8 cellular contexts compared by ENCODE assay signal in genomic region chr17:48892940-48893645, GRCh38. TPM values are rescaled to one million over a fixed set of nuclear protein-coding genes. Genes with fewer than 3 reads are reported as not detected.
DNase-seq lines count a peak whose midpoint lies in the region; ATAC-seq and TF ChIP-seq lines count a peak whose summit lies in the region.

No MANE protein-coding gene starts in this region.

- peaks cover 12% of the 10 kb centered on the region for H3K4me1 ChIP-seq in OCI-LY3 (ENCODE audit: low read length)
- peaks cover 14% of the 10 kb centered on the region for H3K4me1 ChIP-seq in osteoblast (ENCODE audit: insufficient read depth, low read length)

- H2AFZ ChIP-seq in OCI-LY3 (ENCODE audit: low read depth, low read length), result no peak overlapping the region; the same call in 1 of the 2 replicates
- H2AFZ ChIP-seq in osteoblast (ENCODE audit: low read length), result peak overlapping the region; percentile 90

- no peak for DNase-seq in endothelial cell (ENCODE audit: low spot score)
- peak; percentile 49 for DNase-seq in osteoblast (ENCODE audit: insufficient read length, low spot score, missing footprints)
- no peak for DNase-seq in T-helper 9 cell
- no peak for DNase-seq in dedifferentiated amniotic fluid mesenchymal stem cell (ENCODE audit: extremely low spot score)

- H3K9me3 Mint-ChIP-seq in endothelial cell (ENCODE audit: unreplicated experiment), result no peaks in the 10 kb centered on the region

- TF ChIP-seq CTCF in OCI-LY3 (IDR thresholded peaks at IDR 0.05; ENCODE audit: low read depth, low read length) (no peak), endothelial cell (IDR thresholded peaks at IDR 0.05; ENCODE audit: unreplicated experiment) (no peak), osteoblast (IDR thresholded peaks at IDR 0.05; ENCODE audit: extremely low read depth, low read depth, low read length) (no peak)

- H3K79me2 ChIP-seq in OCI-LY3 (ENCODE audit: low read length) (peaks cover 35% of the 10 kb centered on the region), osteoblast (ENCODE audit: insufficient read depth, low read length) (peaks cover 25% of the 10 kb centered on the region)

- no peaks in the 10 kb centered on the region for H3K36me3 Mint-ChIP-seq in endothelial cell (ENCODE audit: low read depth, unreplicated experiment)

- H4K20me1 ChIP-seq in OCI-LY3 (ENCODE audit: insufficient read depth, low read length) (no peaks in the 10 kb centered on the region), osteoblast (ENCODE audit: insufficient read depth, low read length) (no peaks in the 10 kb centered on the region)

- peak overlapping the region; percentile 91 for H3K4me3 Mint-ChIP-seq in endothelial cell (ENCODE audit: unreplicated experiment)

- H3K4me2 ChIP-seq in OCI-LY3 (ENCODE audit: low read length) (peak overlapping the region; percentile 89), osteoblast (ENCODE audit: insufficient read depth, low read length) (peak overlapping the region; percentile 96)

- H3K4me3 ChIP-seq in OCI-LY3 (ENCODE audit: low read length) (peak overlapping the region; percentile 96), osteoblast (ENCODE audit: insufficient read depth, low read length) (peak overlapping the region; percentile 91)

- TF ChIP-seq POLR2A in GM18505 (IDR thresholded peaks at IDR 0.05; ENCODE audit: borderline replicate concordance, extremely low read depth, insufficient read depth, insufficient read length), result no peak

- H3K36me3 ChIP-seq in OCI-LY3 (replicated peaks; ENCODE audit: low read depth, low read length) (peaks cover 21% of the 10 kb centered on the region), osteoblast (ENCODE audit: insufficient read depth, low read length) (peaks cover 23% of the 10 kb centered on the region)

- H3K9me3 ChIP-seq in OCI-LY3 (ENCODE audit: insufficient read depth, low read length) (no peaks in the 10 kb centered on the region), osteoblast (ENCODE audit: low read depth, low read length) (no peaks in the 10 kb centered on the region)

- peaks cover 9% of the 10 kb centered on the region for H3K27me3 Mint-ChIP-seq in endothelial cell (ENCODE audit: unreplicated experiment)

- H3K27me3 ChIP-seq in OCI-LY3 (ENCODE audit: low read depth, low read length), result no peaks in the 10 kb centered on the region
- no peaks in the 10 kb centered on the region for H3K27me3 ChIP-seq in osteoblast (ENCODE audit: insufficient read depth, low read length)

- ATAC-seq in GM18505 (IDR thresholded peaks at IDR 0.05; ENCODE audit: unreplicated experiment), result peak; percentile 8
- ATAC-seq in GM18517 (IDR thresholded peaks at IDR 0.05; ENCODE audit: unreplicated experiment), result no peak
- ATAC-seq in GM19397 (IDR thresholded peaks at IDR 0.05; ENCODE audit: unreplicated experiment), result no peak

- H3K4me1 Mint-ChIP-seq in endothelial cell (ENCODE audit: unreplicated experiment), result peaks cover 10% of the 10 kb centered on the region

- peak overlapping the region; percentile 85 for H3K9ac ChIP-seq in OCI-LY3 (ENCODE audit: low read length)

- peak overlapping the region; percentile 89 for H3K27ac Mint-ChIP-seq in endothelial cell (ENCODE audit: unreplicated experiment)

- H3K27ac ChIP-seq in OCI-LY3 (ENCODE audit: low read length), result peak overlapping the region; percentile 30; the same call in 1 of the 2 replicates
- peak overlapping the region; percentile 78 for H3K27ac ChIP-seq in osteoblast (ENCODE audit: low read depth, low read length)

RNA-seq across cellular contexts. Expression of gene ATP5MC1, which starts 0.5 kb away (rescaled TPM):
- 36.7 TPM for total RNA-seq in endothelial cell (ENCODE audit: unreplicated experiment)
- 17.4 and 21.7 TPM in 2 replicates for total RNA-seq in osteoblast

RNA-seq across cellular contexts. Expression of gene UBE2Z, which starts 15.1 kb away (rescaled TPM):
- total RNA-seq in endothelial cell (ENCODE audit: unreplicated experiment) (81.8 TPM), osteoblast (91.3 and 98.8 TPM in 2 replicates)

RNA-seq across cellular contexts. Expression of gene SNF8, which starts 51.5 kb away (rescaled TPM):
- total RNA-seq in endothelial cell (ENCODE audit: unreplicated experiment), result 149 TPM
- total RNA-seq in osteoblast, result 63.7 and 72.5 TPM in 2 replicates
